ENCODE assay signal across 8 cellular contexts in the genomic region with DNA sequence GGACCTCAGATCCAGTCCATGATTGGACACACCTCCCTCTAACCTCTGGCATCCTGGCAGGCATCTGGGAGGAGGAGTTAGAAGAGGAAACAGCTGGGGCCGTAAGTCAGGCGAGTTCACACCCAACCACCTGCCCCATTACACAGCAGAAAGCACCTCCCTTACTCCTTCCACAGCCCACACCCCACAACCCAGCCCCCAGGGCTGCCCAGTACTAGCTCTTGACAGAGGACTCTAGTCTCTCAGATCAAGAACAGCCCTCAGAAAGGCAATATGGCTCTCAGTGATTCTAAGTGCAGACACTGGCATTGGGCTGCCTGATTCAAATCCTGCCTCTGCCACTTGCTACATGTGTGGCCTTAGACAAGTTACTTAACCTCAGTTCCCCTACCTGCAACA. TPM values are rescaled to one million over a fixed set of nuclear protein-coding genes. Genes with fewer than 3 reads are reported as not detected.
DNase-seq lines count a peak whose midpoint lies in the region; ATAC-seq and TF ChIP-seq lines count a peak whose summit lies in the region.

No MANE protein-coding gene starts in this region.

- no peaks in the 10 kb centered on the region for H3K36me3 ChIP-seq in kidney epithelial cell (ENCODE audit: control insufficient read depth, insufficient read depth, low read length)

- no peak overlapping the region for H3K4me3 ChIP-seq in kidney epithelial cell (ENCODE audit: low read depth, low read length)

- no peak overlapping the region for H3K27ac Mint-ChIP-seq in activated naive CD4-positive, alpha-beta T cell treated with anti-CD3 and anti-CD28 coated beads, Interleukin-2, amount 10 ng/mL, durations not matched to agents 7 days and 5 days

- no peak for TF ChIP-seq CTCF in kidney epithelial cell (IDR thresholded peaks at IDR 0.05; ENCODE audit: insufficient read depth, low read length, poor library complexity, severe bottlenecking)

- peak; percentile 2 for DNase-seq in CD1c-positive myeloid dendritic cell (ENCODE audit: extremely low spot score)
- DNase-seq in NCI-H748 treated with DMSO at 0.1 percent for 48 hours (lab: John Stamatoyannopoulos, UW), result peak; percentile 2
- peak; percentile 19 for DNase-seq in kidney epithelial cell (ENCODE audit: low read depth)
- DNase-seq in activated naive CD4-positive, alpha-beta T cell treated with anti-CD3 and anti-CD28 coated beads, Interleukin-2, amount 10 ng/mL, durations not matched to agents 7 days and 5 days, result no peak
- no peak for DNase-seq in GOT3 (lab: John Stamatoyannopoulos, UW)
- DNase-seq in DMS79 treated with DMSO at 0.1 percent for 48 hours (lab: John Stamatoyannopoulos, UW), result no peak
- DNase-seq in sciatic nerve (ENCODE audit: low spot score), result no peak

- H3K27me3 ChIP-seq in kidney epithelial cell (ENCODE audit: control insufficient read depth, insufficient read depth, low read length), result no peaks in the 10 kb centered on the region

- H3K9me3 Mint-ChIP-seq in activated naive CD4-positive, alpha-beta T cell treated with anti-CD3 and anti-CD28 coated beads, Interleukin-2, amount 10 ng/mL, durations not matched to agents 7 days and 5 days, result no peaks in the 10 kb centered on the region

- CTCF ChIA-PET in activated naive CD4-positive, alpha-beta T cell treated with anti-CD3 and anti-CD28 coated beads, Interleukin-2, amount 10 ng/mL, durations not matched to agents 7 days and 5 days (lab: Charles Lee), result no interaction called here

- no peak overlapping the region for H3K4me3 Mint-ChIP-seq in activated naive CD4-positive, alpha-beta T cell treated with anti-CD3 and anti-CD28 coated beads, Interleukin-2, amount 10 ng/mL, durations not matched to agents 7 days and 5 days

- H3K27me3 Mint-ChIP-seq in activated naive CD4-positive, alpha-beta T cell treated with anti-CD3 and anti-CD28 coated beads, Interleukin-2, amount 10 ng/mL, durations not matched to agents 7 days and 5 days, result peaks cover 4% of the 10 kb centered on the region

- intact Hi-C loops in sciatic nerve (cut with DNase I), result no loop called here

- ATAC-seq in GM21515 (IDR thresholded peaks at IDR 0.05; ENCODE audit: unreplicated experiment) (peak; percentile 52), sciatic nerve (no peak)

- H3K36me3 Mint-ChIP-seq in activated naive CD4-positive, alpha-beta T cell treated with anti-CD3 and anti-CD28 coated beads, Interleukin-2, amount 10 ng/mL, durations not matched to agents 7 days and 5 days, result no peaks in the 10 kb centered on the region

- peaks cover 16% of the 10 kb centered on the region for H3K4me1 Mint-ChIP-seq in activated naive CD4-positive, alpha-beta T cell treated with anti-CD3 and anti-CD28 coated beads, Interleukin-2, amount 10 ng/mL, durations not matched to agents 7 days and 5 days

RNA-seq across cellular contexts. Expression of gene KCNMA1, which starts 34.1 kb away (rescaled TPM):
- total RNA-seq in kidney epithelial cell, result 18.9 and 23.6 TPM in 2 replicates
- 10.7 TPM for total RNA-seq in sciatic nerve

Comparison
In these comparisons a context has a peak if more than half of its experiments do, and no peak if none do; other contexts are left out.
1. DNase-seq: peak in CD1c-positive myeloid dendritic cell (single experiment), NCI-H748 treated with DMSO at 0.1 percent for 48 hours (single experiment) and kidney epithelial cell (single experiment); none in activated naive CD4-positive, alpha-beta T cell treated with anti-CD3 and anti-CD28 coated beads, Interleukin-2, amount 10 ng/mL, durations not matched to agents 7 days and 5 days (single experiment), GOT3 (single experiment), DMS79 treated with DMSO at 0.1 percent for 48 hours (single experiment) and sciatic nerve (single experiment).